Comparison of ENCODE assay signal across 1 cellular context in genomic region chr1:22587247-22587646, GRCh38.
TF ChIP-seq lines count a peak whose summit lies in the region.

No MANE protein-coding gene starts in this region.

TF ChIP-seq in H1, 55 proteins besides CTCF, POLR2A, EP300 and RAD21:
- TF ChIP-seq CEBPB (IDR thresholded peaks at IDR 0.05; ENCODE audit: low read depth, low read length) (no peak), HDAC6 (IDR thresholded peaks at IDR 0.05; ENCODE audit: low read depth, low read length) (no peak), EZH2 (IDR thresholded peaks at IDR 0.05; ENCODE audit: low read depth, low read length, severe bottlenecking) (no peak), BACH1 (IDR thresholded peaks at IDR 0.05; ENCODE audit: low read length) (no peak), POU5F1 (IDR thresholded peaks at IDR 0.05; ENCODE audit: low read depth, low read length) (no peak), BCL11A (IDR thresholded peaks at IDR 0.05; ENCODE audit: low read depth in 2 of 2, low read length in 2 of 2) (no peak), RFX5 (IDR thresholded peaks at IDR 0.05; ENCODE audit: borderline replicate concordance, low read depth, low read length) (no peak), CBX8 (IDR thresholded peaks at IDR 0.05; ENCODE audit: borderline replicate concordance, low read depth, low read length) (no peak), RBBP5 (IDR thresholded peaks at IDR 0.05; ENCODE audit: borderline replicate concordance, low read depth, low read length) (no peak)
